Comparison of ENCODE assay signal across 17 cellular contexts in the genomic region with DNA sequence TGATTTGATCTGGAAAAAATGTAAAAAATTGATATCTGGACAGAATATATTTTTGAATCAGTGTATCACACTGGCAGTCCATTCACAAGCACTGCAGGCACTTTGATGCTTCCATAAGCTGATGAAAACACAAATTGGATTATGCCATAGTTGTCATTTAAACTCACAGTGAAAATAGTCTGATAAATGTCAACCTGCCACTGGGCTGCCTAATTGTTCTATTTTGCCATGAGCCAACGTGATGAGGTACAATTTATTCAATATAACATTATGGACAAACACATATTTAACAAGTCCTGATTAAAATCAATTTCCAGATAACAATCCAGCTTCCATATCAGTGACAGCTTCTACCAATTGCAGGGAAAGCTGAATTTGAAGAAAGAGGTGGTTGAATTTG.
A peak's percentile ranks its signal among the peaks of the same experiment; 100 is the strongest.
DNase-seq lines count a peak whose midpoint lies in the region; ATAC-seq and TF ChIP-seq lines count a peak whose summit lies in the region.
"Had no signal": no experiment of that assay in that cellular context is flagged by ENCODE, and none has a peak within 500 bp of the region (broad histone marks: within the 10 kb centered on the region; RNA-seq: fewer than 3 reads in every experiment).

No MANE protein-coding gene starts in this region.

- DNase-seq in NCI-H82 (lab: John Stamatoyannopoulos, UW) (peak; percentile 74), NCI-H82 treated with DMSO at 0.1 percent for 48 hours (lab: John Stamatoyannopoulos, UW; ENCODE audit: unreplicated experiment) (no peak), immature natural killer cell (no peak), mesendoderm (no peak)
- DNase-seq: AML-193; Caco-2; Calu3; CD4-positive, alpha-beta T cell; CD8-positive, alpha-beta T cell; DMS79 treated with DMSO at 0.1 percent for 48 hours; GF-D8 had no signal

- H3K36me3 ChIP-seq in mesendoderm (ENCODE audit: control insufficient read depth, insufficient read depth, low read length) = no peaks in the 10 kb centered on the region
- H3K36me3 ChIP-seq: BLaER1 treated with 17β-estradiol and CSF1 and Interleukin-3, amounts not matched to agents 10 nM and 100 nM had no signal

- no peak overlapping the region for H4K5ac ChIP-seq in mesendoderm (ENCODE audit: low read length)

- no peak overlapping the region for H3K4me2 ChIP-seq in mesendoderm (ENCODE audit: low read length)
- H3K4me2 ChIP-seq: A549 had no signal

- no CpG with 5 or more reads among the region's 1 CpG for WGBS in mesendoderm (ENCODE audit: extremely low coverage, insufficient coverage, low lambda C conversion rate)

- no peak overlapping the region for H3K23ac ChIP-seq in mesendoderm (ENCODE audit: low read length)

- H3K9ac ChIP-seq in mesendoderm (ENCODE audit: low read length) = no peak overlapping the region
- H3K9ac ChIP-seq: BLaER1 treated with 17β-estradiol and CSF1 and Interleukin-3, amounts not matched to agents 10 nM and 100 nM had no signal

- H3K4ac ChIP-seq in mesendoderm (ENCODE audit: low read depth, low read length) = no peak overlapping the region

- H2BK5ac ChIP-seq in mesendoderm (ENCODE audit: low read length) = no peak overlapping the region

- peaks cover 0 to under 1% (median 0%) of the 10 kb centered on the region in 3 donors for H3K27me3 Mint-ChIP-seq in immature natural killer cell (ENCODE audit: low read depth in 3 of 3)
- H3K27me3 Mint-ChIP-seq: B cell; CD4-positive, alpha-beta T cell had no signal

- H3K4me1 ChIP-seq in mesendoderm (ENCODE audit: control insufficient read depth, low read depth, low read length) = no peaks in the 10 kb centered on the region
- H3K4me1 ChIP-seq: A549, Caco-2 had no signal

- H2BK120ac ChIP-seq in mesendoderm (ENCODE audit: low read depth, low read length) = no peak overlapping the region

- H3K79me1 ChIP-seq in mesendoderm (ENCODE audit: low read length) = no peaks in the 10 kb centered on the region

- no peak overlapping the region for H2AK5ac ChIP-seq in mesendoderm (ENCODE audit: low read length)

- H3K9me3 Mint-ChIP-seq in immature natural killer cell = peaks cover 0 to 4% (median 1%) of the 10 kb centered on the region in 6 donors
- H3K9me3 Mint-ChIP-seq: CD4-positive, alpha-beta T cell had no signal

- H3K4me1 Mint-ChIP-seq in immature natural killer cell = peaks cover 0 to 4% of the 10 kb centered on the region in 2 donors
- H3K4me1 Mint-ChIP-seq: B cell had no signal

- H3K4me3 Mint-ChIP-seq in immature natural killer cell = no peak overlapping the region
- H3K4me3 Mint-ChIP-seq: B cell; CD4-positive, alpha-beta T cell; CD8-positive, alpha-beta T cell had no signal

- no peak overlapping the region for H3K27ac ChIP-seq in mesendoderm (ENCODE audit: low read depth, low read length)
- H3K27ac ChIP-seq: 22Rv1; A549; BLaER1 treated with 17β-estradiol and CSF1 and Interleukin-3, amounts not matched to agents 10 nM and 100 nM; C4-2B had no signal

- ATAC-seq in SK-N-SH treated with all-trans-retinoic acid at 6 μM for 48 hours = no peak
- ATAC-seq: A549; CD8-positive, alpha-beta T cell had no signal

- no peaks in the 10 kb centered on the region for H3K27me3 ChIP-seq in mesendoderm (ENCODE audit: insufficient read depth, low read length, poor library complexity)
- H3K27me3 ChIP-seq: BLaER1 treated with 17β-estradiol and CSF1 and Interleukin-3, amounts not matched to agents 10 nM and 100 nM had no signal

- H3K36me3 Mint-ChIP-seq in immature natural killer cell = no peaks in the 10 kb centered on the region
- H3K36me3 Mint-ChIP-seq: CD8-positive, alpha-beta T cell had no signal

- no peak overlapping the region for H3K18ac ChIP-seq in mesendoderm (ENCODE audit: low read length)

- H3K4me3 ChIP-seq in mesendoderm (ENCODE audit: low read length) = no peak overlapping the region
- H3K4me3 ChIP-seq: A549; BLaER1 treated with 17β-estradiol and CSF1 and Interleukin-3, amounts not matched to agents 10 nM and 100 nM had no signal

- no peaks in the 10 kb centered on the region for H3K79me2 ChIP-seq in mesendoderm (ENCODE audit: control insufficient read depth, insufficient read depth, low read length)

- no peak overlapping the region for H2BK15ac ChIP-seq in mesendoderm (replicated peaks; ENCODE audit: low read depth)

- no peak overlapping the region for H3K27ac Mint-ChIP-seq in immature natural killer cell
- H3K27ac Mint-ChIP-seq: B cell; CD4-positive, alpha-beta T cell; CD8-positive, alpha-beta T cell had no signal

- no peak overlapping the region for H3K56ac ChIP-seq in mesendoderm (ENCODE audit: low read length)

- no peak overlapping the region for H4K8ac ChIP-seq in mesendoderm (ENCODE audit: low read depth, low read length)

TF ChIP-seq in SK-N-SH treated with all-trans-retinoic acid at 6 μM for 48 hours, 23 proteins besides CTCF, POLR2A, EP300 and RAD21:
- TF ChIP-seq TCF4 (CRISPR knock-in tag; IDR thresholded peaks at IDR 0.05; ENCODE audit: borderline replicate concordance) (peak; percentile 38; the same call in 1 of the 2 replicates), ISL1 (CRISPR knock-in tag; IDR thresholded peaks at IDR 0.05) (peak; percentile 54; the same call in 1 of the 2 replicates), ESRRG (CRISPR knock-in tag; IDR thresholded peaks at IDR 0.05) (no peak)
- TF ChIP-seq, protein P1, sequence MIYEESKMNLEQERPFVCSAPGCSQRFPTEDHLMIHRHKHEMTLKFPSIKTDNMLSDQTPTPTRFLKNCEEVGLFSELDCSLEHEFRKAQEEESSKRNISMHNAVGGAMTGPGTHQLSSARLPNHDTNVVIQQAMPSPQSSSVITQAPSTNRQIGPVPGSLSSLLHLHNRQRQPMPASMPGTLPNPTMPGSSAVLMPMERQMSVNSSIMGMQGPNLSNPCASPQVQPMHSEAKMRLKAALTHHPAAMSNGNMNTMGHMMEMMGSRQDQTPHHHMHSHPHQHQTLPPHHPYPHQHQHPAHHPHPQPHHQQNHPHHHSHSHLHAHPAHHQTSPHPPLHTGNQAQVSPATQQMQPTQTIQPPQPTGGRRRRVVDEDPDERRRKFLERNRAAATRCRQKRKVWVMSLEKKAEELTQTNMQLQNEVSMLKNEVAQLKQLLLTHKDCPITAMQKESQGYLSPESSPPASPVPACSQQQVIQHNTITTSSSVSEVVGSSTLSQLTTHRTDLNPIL (CRISPR knock-in tag; IDR thresholded peaks at IDR 0.05; ENCODE audit: low read depth) = no peak
